23 cellular contexts compared by ENCODE assay signal in genomic region chr13:22933571-22934181, GRCh38.
"Had no signal": no experiment of that assay in that cellular context is flagged by ENCODE, and none has a peak within 500 bp of the region (broad histone marks: within the 10 kb centered on the region; RNA-seq: fewer than 3 reads in every experiment).

No MANE protein-coding gene starts in this region.

- DNase-seq: cortex of kidney; effector memory CD8-positive, alpha-beta T cell; erythroblast; hypothalamus; immature natural killer cell; islet precursor cell; kidney glomerular epithelial cell; left ventricle myocardium superior; lower lobe of right lung; natural killer cell; stimulated activated CD4-positive, alpha-beta T cell treated with anti-CD3 and anti-CD28 coated beads, Interleukin-12 subunit alpha, Interleukin-12 subunit beta, amount 100 ng/mL, for 4 hours; stimulated activated CD4-positive, alpha-beta T cell treated with anti-CD3 and anti-CD28 coated beads, Interleukin-1b, Interleukin-23, amount 100 ng/mL, for 48 hours; stimulated activated CD4-positive, alpha-beta T cell treated with anti-CD3 and anti-CD28 coated beads, Interleukin-4, amount 100 ng/mL, for 1 hour; stimulated activated CD8-positive, alpha-beta memory T cell treated with anti-CD3 and anti-CD28 coated beads, Interleukin-4, amount 100 ng/mL, for 48 hours; stimulated activated naive CD4-positive, alpha-beta T cell; stimulated activated naive CD8-positive, alpha-beta T cell treated with anti-CD3 and anti-CD28 coated beads, Interleukin-15, amount 100 ng/mL, for 72 hours had no signal

- H3K4me1 ChIP-seq: lower lobe of right lung, parathyroid adenoma, suprapubic skin had no signal

- ATAC-seq: effector memory CD8-positive, alpha-beta T cell; left ventricle myocardium superior; lower lobe of right lung; sciatic nerve; stimulated activated naive CD8-positive, alpha-beta T cell treated with anti-CD3 and anti-CD28 coated beads, Interleukin-15, amount 100 ng/mL, for 72 hours had no signal

- H3K9ac ChIP-seq: parathyroid adenoma had no signal

- H3K36me3 ChIP-seq: lower lobe of right lung, neutrophil, suprapubic skin had no signal

- H3K79me2 ChIP-seq: parathyroid adenoma had no signal

- H3K4me2 ChIP-seq: smooth muscle cell had no signal

- FAIRE-seq: endometrium, frontal cortex had no signal

- H3K27ac ChIP-seq: lower lobe of right lung, neutrophil, parathyroid adenoma, suprapubic skin had no signal

- H2AFZ ChIP-seq: parathyroid adenoma had no signal

- H3K27me3 ChIP-seq: suprapubic skin had no signal

- H3K9me3 ChIP-seq: lower lobe of right lung, neutrophil, suprapubic skin had no signal

- H3K4me3 ChIP-seq: lower lobe of right lung, smooth muscle cell, suprapubic skin had no signal
